8 cellular contexts compared by ENCODE assay signal in genomic region chr17:57440522-57441269, GRCh38.
DNase-seq lines count a peak whose midpoint lies in the region; ATAC-seq, FAIRE-seq and TF ChIP-seq lines count a peak whose summit lies in the region.

No MANE protein-coding gene starts in this region.

- ATAC-seq in HG03442 (IDR thresholded peaks at IDR 0.05; ENCODE audit: unreplicated experiment) (peak; percentile 52), gastroesophageal sphincter (peak; percentile 66), pancreas (peak; percentile 57 to 75 (median 71)), thoracic aorta (ENCODE audit: insufficient number of reproducible peaks, low FRiP score, low read depth) (peak; percentile 58), GM18873 (IDR thresholded peaks at IDR 0.05; ENCODE audit: low FRiP score, unreplicated experiment) (no peak)

- H3K36me3 Mint-ChIP-seq in activated naive CD4-positive, alpha-beta T cell treated with anti-CD3 and anti-CD28 coated beads, Interleukin-2, amount 50 U/mL, for 24 hours = peaks cover 4% of the 10 kb centered on the region

- CTCF ChIA-PET in GM10248 (lab: Yijun Ruan, JAX) = interaction anchor here (0.6 to 3.2 kb wide), 35 partner anchors 8 to 231 kb away, joined by 3 to 39 read pairs (median 3); no protein-coding TSS in a partner anchor

- DNase-seq in GM10248 (ENCODE audit: extremely low spot score) (peak; percentile 77), SJCRH30 (peak; percentile 80 to 91), pancreas (peak in 3 of 6 donors; percentile 24 to 43 (median 38)), thoracic aorta (ENCODE audit: low spot score) (peak; percentile 68)

- TF ChIP-seq POLR2A in gastroesophageal sphincter (IDR thresholded peaks at IDR 0.05) = no peak

- H3K36me3 ChIP-seq in SJCRH30 (no peaks in the 10 kb centered on the region), gastroesophageal sphincter (no peaks in the 10 kb centered on the region), pancreas (no peaks in the 10 kb centered on the region), thoracic aorta (no peaks in the 10 kb centered on the region)

- TF ChIP-seq CTCF in GM10248 (IDR thresholded peaks at IDR 0.05; ENCODE audit: control extremely low read depth, extremely low read depth, low read depth, missing control alignments) = peak; percentile 47
- peak in 1 of 4 experiments; percentile 44 for TF ChIP-seq CTCF in gastroesophageal sphincter (IDR thresholded peaks at IDR 0.05)
- peak in 1 of 4 donors; percentile 9 for TF ChIP-seq CTCF in pancreas (IDR thresholded peaks at IDR 0.05)
- TF ChIP-seq CTCF in thoracic aorta (IDR thresholded peaks at IDR 0.05) = no peak

- H3K27me3 ChIP-seq in SJCRH30 = no peaks in the 10 kb centered on the region
- H3K27me3 ChIP-seq in gastroesophageal sphincter = no peaks in the 10 kb centered on the region
- no peaks in the 10 kb centered on the region for H3K27me3 ChIP-seq in pancreas
- no peaks in the 10 kb centered on the region for H3K27me3 ChIP-seq in thoracic aorta (replicated peaks; ENCODE audit: insufficient read depth)

- TF ChIP-seq EP300 in gastroesophageal sphincter (IDR thresholded peaks at IDR 0.05) = no peak

- no peak for FAIRE-seq in pancreas (lab: Jason Lieb, UNC)

- no peaks in the 10 kb centered on the region for H3K27me3 Mint-ChIP-seq in activated naive CD4-positive, alpha-beta T cell treated with anti-CD3 and anti-CD28 coated beads, Interleukin-2, amount 50 U/mL, for 24 hours

- 0 to 12% methylated on average over 2 to 7 of the region's 15 CpGs for WGBS in gastroesophageal sphincter (ENCODE audit: low coverage in 1 of 2), 2 donors
- 53 to 55% methylated on average over 15 of the region's 15 CpGs for WGBS in pancreas, 2 donors

- H3K4me3 ChIP-seq in SJCRH30 = no peak overlapping the region
- H3K4me3 ChIP-seq in gastroesophageal sphincter = no peak overlapping the region
- H3K4me3 ChIP-seq in pancreas = no peak overlapping the region
- no peak overlapping the region for H3K4me3 ChIP-seq in thoracic aorta

- H3K4me3 Mint-ChIP-seq in activated naive CD4-positive, alpha-beta T cell treated with anti-CD3 and anti-CD28 coated beads, Interleukin-2, amount 50 U/mL, for 24 hours = peak overlapping the region; percentile 53

- H3K4me1 ChIP-seq in SJCRH30 (peaks cover 78% of the 10 kb centered on the region), gastroesophageal sphincter (peaks cover 0 to 49% (median 13%) of the 10 kb centered on the region in 3 donors), pancreas (no peaks in the 10 kb centered on the region), thoracic aorta (ENCODE audit: control insufficient read depth in 1 of 2, low read depth in 2 of 2) (peaks cover 20 to 52% of the 10 kb centered on the region in 2 donors)

- H3K27ac ChIP-seq in SJCRH30 (peak overlapping the region; percentile 98), gastroesophageal sphincter (peak overlapping the region in 3 of 4 donors; percentile 39 to 50 (median 41)), pancreas (peak overlapping the region in 3 of 4 donors; percentile 3 to 50 (median 28)), thoracic aorta (peak overlapping the region; percentile 46 to 66)

- POLR2A ChIA-PET in GM10248 (lab: Yijun Ruan, JAX) = interaction anchor here (0.6 to 1.0 kb wide), 3 partner anchors 40 to 1252 kb away, joined by 3 to 7 read pairs (median 4); no protein-coding TSS in a partner anchor

- intact Hi-C loops in pancreas (cut with DNase I) = no loop called here

- H3K9me3 Mint-ChIP-seq in activated naive CD4-positive, alpha-beta T cell treated with anti-CD3 and anti-CD28 coated beads, Interleukin-2, amount 50 U/mL, for 24 hours = no peaks in the 10 kb centered on the region

- peaks cover 82% of the 10 kb centered on the region for H3K4me1 Mint-ChIP-seq in activated naive CD4-positive, alpha-beta T cell treated with anti-CD3 and anti-CD28 coated beads, Interleukin-2, amount 50 U/mL, for 24 hours

- peak overlapping the region; percentile 92 for H3K27ac Mint-ChIP-seq in activated naive CD4-positive, alpha-beta T cell treated with anti-CD3 and anti-CD28 coated beads, Interleukin-2, amount 50 U/mL, for 24 hours

- no peaks in the 10 kb centered on the region for H3K9me3 ChIP-seq in SJCRH30 (replicated peaks)
- H3K9me3 ChIP-seq in gastroesophageal sphincter = no peaks in the 10 kb centered on the region
- no peaks in the 10 kb centered on the region for H3K9me3 ChIP-seq in pancreas
- no peaks in the 10 kb centered on the region for H3K9me3 ChIP-seq in thoracic aorta

Comparison
In these comparisons a context has a peak if more than half of its experiments do, and no peak if none do; other contexts are left out.
1. H3K27ac ChIP-seq: peak in every context shown above with its lines; median percentile 98 in SJCRH30; 56 in thoracic aorta; 41 in gastroesophageal sphincter; 28 in pancreas.